ENCODE assay signal across 8 cellular contexts in the genomic region with DNA sequence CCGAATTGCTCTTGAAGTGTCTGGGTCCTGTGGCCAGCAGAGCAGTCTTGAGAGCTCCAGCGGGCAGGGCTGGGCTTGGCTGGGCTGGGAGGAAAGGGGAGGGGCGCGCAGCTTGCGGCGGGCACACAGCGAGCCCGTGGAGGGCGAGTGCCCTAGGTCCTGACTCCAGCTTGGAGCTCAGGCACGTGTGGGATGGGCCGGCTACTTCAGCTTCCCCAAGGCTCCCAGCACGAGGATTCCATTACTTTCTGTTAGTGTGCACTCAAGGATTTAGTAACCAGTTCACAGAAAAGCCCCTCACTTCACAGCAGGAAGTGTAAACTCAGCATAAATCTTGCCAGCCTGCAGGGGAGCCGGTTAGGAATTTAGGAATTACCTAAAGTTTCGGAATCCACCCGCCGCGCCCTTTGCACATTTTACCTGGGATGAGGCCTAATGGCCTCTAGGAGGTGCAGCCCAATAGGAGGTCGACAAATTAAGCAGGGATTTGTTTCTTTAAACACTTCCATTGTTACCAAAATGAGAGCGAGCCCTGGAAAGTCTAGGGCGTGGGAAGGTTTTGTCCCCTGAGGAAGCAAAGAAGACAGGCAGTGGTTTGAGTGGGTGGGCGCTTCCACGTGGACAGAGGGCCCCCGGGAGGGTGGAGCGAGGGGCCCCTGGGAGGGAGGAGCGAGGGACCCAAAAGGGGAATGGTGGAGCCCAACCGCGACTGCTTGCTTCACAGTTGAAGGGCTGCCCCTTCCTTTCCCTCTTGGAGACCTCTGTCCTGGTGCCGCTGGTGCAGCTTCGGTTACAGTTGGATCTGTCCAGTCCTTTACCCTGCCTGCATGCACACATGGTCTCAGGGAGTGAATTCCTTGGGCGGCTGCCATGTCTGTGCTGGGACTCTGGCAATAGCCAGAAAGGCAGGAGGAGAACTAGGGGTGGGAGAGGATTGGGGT.
DNase-seq lines count a peak whose midpoint lies in the region; ATAC-seq and TF ChIP-seq lines count a peak whose summit lies in the region.

No MANE protein-coding gene starts in this region.

- TF ChIP-seq EP300 in gastroesophageal sphincter (IDR thresholded peaks at IDR 0.05), result no peak

- H3K36me3 ChIP-seq in SJSA1 (no peaks in the 10 kb centered on the region), gastroesophageal sphincter (no peaks in the 10 kb centered on the region)

- H3K27ac Mint-ChIP-seq in nephron progenitor cell, result no peak overlapping the region
- no peak overlapping the region for H3K27ac Mint-ChIP-seq in activated naive CD4-positive, alpha-beta T cell treated with anti-CD3 and anti-CD28 coated beads, Interleukin-2, amount 10 ng/mL, durations not matched to agents 7 days and 5 days

- WGBS in gastroesophageal sphincter (ENCODE audit: low coverage in 1 of 2), 2 donors, result 36 to 37% methylated on average over 7 to 13 of the region's 30 CpGs

- H3K27me3 Mint-ChIP-seq in nephron progenitor cell (ENCODE audit: low read depth, poor library complexity), result peaks cover 15% of the 10 kb centered on the region
- no peaks in the 10 kb centered on the region for H3K27me3 Mint-ChIP-seq in activated naive CD4-positive, alpha-beta T cell treated with anti-CD3 and anti-CD28 coated beads, Interleukin-2, amount 10 ng/mL, durations not matched to agents 7 days and 5 days

- H3K4me1 ChIP-seq in SJSA1 (replicated peaks), result peaks cover 5% of the 10 kb centered on the region; the same call in 1 of the 2 replicates
- peaks cover 0 to 14% (median 0%) of the 10 kb centered on the region in 3 donors for H3K4me1 ChIP-seq in gastroesophageal sphincter

- no peaks in the 10 kb centered on the region for H3K36me3 Mint-ChIP-seq in nephron progenitor cell (ENCODE audit: low read depth)
- no peaks in the 10 kb centered on the region for H3K36me3 Mint-ChIP-seq in activated naive CD4-positive, alpha-beta T cell treated with anti-CD3 and anti-CD28 coated beads, Interleukin-2, amount 10 ng/mL, durations not matched to agents 7 days and 5 days

- no peaks in the 10 kb centered on the region for H3K9me3 ChIP-seq in SJSA1 (replicated peaks)
- H3K9me3 ChIP-seq in gastroesophageal sphincter, result no peaks in the 10 kb centered on the region

- no peak overlapping the region for H3K27ac ChIP-seq in SJSA1
- H3K27ac ChIP-seq in gastroesophageal sphincter, result no peak overlapping the region

- no peaks in the 10 kb centered on the region for H3K9me3 Mint-ChIP-seq in nephron progenitor cell
- H3K9me3 Mint-ChIP-seq in activated naive CD4-positive, alpha-beta T cell treated with anti-CD3 and anti-CD28 coated beads, Interleukin-2, amount 10 ng/mL, durations not matched to agents 7 days and 5 days, result peaks cover 2% of the 10 kb centered on the region

- CTCF ChIA-PET in activated naive CD4-positive, alpha-beta T cell treated with anti-CD3 and anti-CD28 coated beads, Interleukin-2, amount 10 ng/mL, durations not matched to agents 7 days and 5 days (lab: Charles Lee), result no interaction called here

- no peaks in the 10 kb centered on the region for H3K27me3 ChIP-seq in SJSA1 (replicated peaks)
- no peaks in the 10 kb centered on the region for H3K27me3 ChIP-seq in gastroesophageal sphincter

- peak overlapping the region; percentile 22 for H3K4me3 ChIP-seq in AG10803 (ENCODE audit: low read length)
- H3K4me3 ChIP-seq in SJSA1, result 0 out of 2 replicates have a peak overlapping the region, but pooled peaks have one; percentile 6
- H3K4me3 ChIP-seq in gastroesophageal sphincter, result peak overlapping the region in 1 of 2 donors; percentile 14

- TF ChIP-seq CTCF in AG10803 (conservative IDR thresholded peaks at IDR 0.05; ENCODE audit: low read length) (peak; percentile 33), gastroesophageal sphincter (IDR thresholded peaks at IDR 0.05) (peak in 1 of 4 experiments; percentile 17), nephron progenitor cell (IDR thresholded peaks at IDR 0.05) (peak; percentile 15)

- DNase-seq in AG10803 (ENCODE audit: low read depth), result peak; percentile 38
- no peak for DNase-seq in SJSA1 (ENCODE audit: low read depth in 1 of 2, low spot score in 2 of 2)
- DNase-seq in nephron progenitor cell, result peak; percentile 72
- no peak for DNase-seq in COLO668 (lab: John Stamatoyannopoulos, UW; ENCODE audit: unreplicated experiment)
- DNase-seq in middle frontal gyrus (ENCODE audit: extremely low spot score, low spot score), result no peak
- DNase-seq in activated naive CD4-positive, alpha-beta T cell treated with anti-CD3 and anti-CD28 coated beads, Interleukin-2, amount 10 ng/mL, durations not matched to agents 7 days and 5 days, result no peak

- peak; percentile 45 for ATAC-seq in gastroesophageal sphincter
- ATAC-seq in HG03039 (IDR thresholded peaks at IDR 0.05; ENCODE audit: unreplicated experiment), result no peak

- peak overlapping the region; percentile 57 for H3K4me3 Mint-ChIP-seq in nephron progenitor cell
- no peak overlapping the region for H3K4me3 Mint-ChIP-seq in activated naive CD4-positive, alpha-beta T cell treated with anti-CD3 and anti-CD28 coated beads, Interleukin-2, amount 10 ng/mL, durations not matched to agents 7 days and 5 days

- H3K4me1 Mint-ChIP-seq in nephron progenitor cell, result peaks cover 28% of the 10 kb centered on the region
- no peaks in the 10 kb centered on the region for H3K4me1 Mint-ChIP-seq in activated naive CD4-positive, alpha-beta T cell treated with anti-CD3 and anti-CD28 coated beads, Interleukin-2, amount 10 ng/mL, durations not matched to agents 7 days and 5 days

- TF ChIP-seq POLR2A in gastroesophageal sphincter (IDR thresholded peaks at IDR 0.05), result no peak

Comparison
In these comparisons a context has a peak if more than half of its experiments do, and no peak if none do; other contexts are left out.
1. DNase-seq: peak in AG10803 (single experiment) and nephron progenitor cell (single experiment); none in SJSA1 (0 of 2), COLO668 (single experiment), middle frontal gyrus (single experiment) and activated naive CD4-positive, alpha-beta T cell treated with anti-CD3 and anti-CD28 coated beads, Interleukin-2, amount 10 ng/mL, durations not matched to agents 7 days and 5 days (single experiment).